8 cellular contexts compared by ENCODE assay signal in genomic region chr14:34059925-34060746, GRCh38.
A peak's percentile ranks its signal among the peaks of the same experiment; 100 is the strongest.
DNase-seq lines count a peak whose midpoint lies in the region; ATAC-seq and TF ChIP-seq lines count a peak whose summit lies in the region.

No MANE protein-coding gene starts in this region.

- H3K9me3 ChIP-seq in ascending aorta (no peaks in the 10 kb centered on the region), prostate gland (no peaks in the 10 kb centered on the region)

- intact Hi-C loops in ascending aorta (cut with DNase I): loop anchor here (1.0 to 10.0 kb wide), 6 partner anchors 39 to 1983 kb away; partner anchors contain the start of genes ARHGAP5, BAZ1A and EGLN3
- intact Hi-C loops in prostate gland (cut with DNase I): loop anchor here (5.0 kb wide), 1 partner anchor 113 kb away; no protein-coding TSS in a partner anchor

- peaks cover 0 to 7% of the 10 kb centered on the region in 2 donors for H3K4me1 ChIP-seq in ascending aorta
- H3K4me1 ChIP-seq in prostate gland (replicated peaks): no peaks in the 10 kb centered on the region

- ATAC-seq in GM19452 (IDR thresholded peaks at IDR 0.05; ENCODE audit: unreplicated experiment): peak; percentile 82
- peak; percentile 68 for ATAC-seq in HG03558 (IDR thresholded peaks at IDR 0.05; ENCODE audit: extremely low read depth, unreplicated experiment)

- H3K27me3 ChIP-seq in ascending aorta (no peaks in the 10 kb centered on the region), prostate gland (replicated peaks; ENCODE audit: insufficient read depth) (no peaks in the 10 kb centered on the region)

- H3K4me3 ChIP-seq in ascending aorta: peak overlapping the region; percentile 76 to 85
- peak overlapping the region; percentile 52 to 53 for H3K4me3 ChIP-seq in prostate gland

- peak overlapping the region; percentile 92 to 95 for H3K27ac ChIP-seq in ascending aorta
- peak overlapping the region; percentile 68 to 76 for H3K27ac ChIP-seq in prostate gland

- under 1% methylated on average over 73 of the region's 91 CpGs for WGBS in prostate gland

- DNase-seq in DMS114 treated with DMSO at 0.1 percent for 48 hours (lab: John Stamatoyannopoulos, UW; ENCODE audit: unreplicated experiment): peak; percentile 21
- DNase-seq in SW 1271 (lab: John Stamatoyannopoulos, UW): peak; percentile 30 to 48
- DNase-seq in ascending aorta (ENCODE audit: low spot score in 2 of 2): peak; percentile 21 to 88
- DNase-seq in hepatic stellate cell (ENCODE audit: low spot score): peak; percentile 61
- DNase-seq in prostate gland (ENCODE audit: low spot score): peak; percentile 72
- DNase-seq in NK-92 treated with Interleukin-12 subunit alpha and Interleukin-12 subunit beta, amount 100 ng/mL, for 24 hours (lab: John Stamatoyannopoulos, UW): no peak

- TF ChIP-seq POLR2A in prostate gland (IDR thresholded peaks at IDR 0.05): peak; percentile 76

- H3K36me3 ChIP-seq in ascending aorta (no peaks in the 10 kb centered on the region), prostate gland (no peaks in the 10 kb centered on the region)

- TF ChIP-seq CTCF in ascending aorta (IDR thresholded peaks at IDR 0.05): peak in 2 of 3 experiments; percentile 34 to 35
- peak in 2 of 4 experiments; percentile 44 to 47 for TF ChIP-seq CTCF in prostate gland (IDR thresholded peaks at IDR 0.05)
